In genomic region chr1:177425241-177425640, GRCh38 we compare ENCODE assay signal across 1 cellular context.
TF ChIP-seq lines count a peak whose summit lies in the region.

No MANE protein-coding gene starts in this region.

TF ChIP-seq in GM23338, 12 proteins besides CTCF, POLR2A, EP300 and RAD21 (continued from another document):
- TF ChIP-seq ZNF462 (CRISPR knock-in tag; IDR thresholded peaks at IDR 0.05), result no peak
- no peak for TF ChIP-seq STAT1 (IDR thresholded peaks at IDR 0.05; ENCODE audit: unreplicated experiment)
- TF ChIP-seq ZNF114 (CRISPR knock-in tag; IDR thresholded peaks at IDR 0.05), result no peak
- TF ChIP-seq POLR2AphosphoS5 (IDR thresholded peaks at IDR 0.05; ENCODE audit: low read depth), result no peak
